ENCODE assay signal across 25 cellular contexts in genomic region chr1:113995382-113995781, GRCh38. TPM values are rescaled to one million over a fixed set of nuclear protein-coding genes. Genes with fewer than 3 reads are reported as not detected.
DNase-seq lines count a peak whose midpoint lies in the region; ATAC-seq, FAIRE-seq and TF ChIP-seq lines count a peak whose summit lies in the region.
"Had no signal": no experiment of that assay in that cellular context is flagged by ENCODE, and none has a peak within 500 bp of the region (broad histone marks: within the 10 kb centered on the region; RNA-seq: fewer than 3 reads in every experiment).

No MANE protein-coding gene starts in this region.

- FAIRE-seq in HepG2 (lab: Jason Lieb, UNC) (no peak), K562 (lab: Jason Lieb, UNC) (no peak)
- FAIRE-seq: A204.1, GM12878, GM12892, GM18507 had no signal

- in situ Hi-C loops in HepG2 (cut with HindIII; ENCODE audit: extremely low pct_ligation_motif_present, low pct_unique_long_range_greater_than_20kb) (no loop called here), K562 (cut with MboI) (loop anchor here (25.0 kb wide), 1 partner anchor 1067 kb away; no protein-coding TSS in a partner anchor)

- TF ChIP-seq CTCF in HepG2 (CRISPR knock-in tag; IDR thresholded peaks at IDR 0.05): no peak
- no peak for TF ChIP-seq CTCF in right lobe of liver (IDR thresholded peaks at IDR 0.05)
- no peak for TF ChIP-seq CTCF in K562 (IDR thresholded peaks at IDR 0.05 in 2 of 3, conservative IDR thresholded peaks at IDR 0.05 in 1 of 3; ENCODE audit: insufficient read depth in 2 of 3, low read depth in 1 of 3, low read length in 3 of 3)

- TF ChIP-seq RAD21 in HepG2 (CRISPR knock-in tag; IDR thresholded peaks at IDR 0.05): no peak
- no peak for TF ChIP-seq RAD21 in K562 (CRISPR knock-in tag; conservative IDR thresholded peaks at IDR 0.05 in 1 of 2, IDR thresholded peaks at IDR 0.05 in 1 of 2)

- POLR2A ChIA-PET in HepG2 (lab: Yijun Ruan, JAX) (no interaction called here), K562 (lab: Yijun Ruan, JAX) (interaction anchor here (0.9 kb wide), 1 partner anchor 758 kb away, joined by 3 read pairs; no protein-coding TSS in a partner anchor)

- H3K79me2 ChIP-seq in HepG2 (ENCODE audit: insufficient read depth, low read length) (no peaks in the 10 kb centered on the region), K562 (ENCODE audit: control insufficient read depth, insufficient read depth, low read length) (no peaks in the 10 kb centered on the region)

- ATAC-seq in HepG2 (no peak), right lobe of liver (no peak), K562 (no peak), HG03175 (IDR thresholded peaks at IDR 0.05; ENCODE audit: unreplicated experiment) (no peak)
- ATAC-seq: GM12878 had no signal

- 17% methylated on average over 2 of the region's 2 CpGs for WGBS in HepG2 (ENCODE audit: low lambda C conversion rate)
- WGBS in right lobe of liver (ENCODE audit: insufficient coverage, low coverage, low lambda C conversion rate, missing lambda C conversion rate): 81% methylated on average over 2 of the region's 2 CpGs
- 2% methylated on average over 2 of the region's 2 CpGs for WGBS in K562 (ENCODE audit: insufficient coverage, low coverage, missing lambda C conversion rate)

- DNase-seq in HepG2 (ENCODE audit: low spot score) (no peak), right lobe of liver (no peak), K562 (ENCODE audit: extremely low read depth in 1 of 4, low spot score in 3 of 4) (no peak), islet precursor cell (no peak)
- DNase-seq: 8988T; ACHN; BE2C; C1 segment of cervical spinal cord; CD4-positive, alpha-beta memory T cell; CD4-positive, CD25-positive, alpha-beta regulatory T cell; CD8-positive, alpha-beta memory T cell; COR-L47; DMS 273 treated with DMSO at 0.1 percent for 48 hours; DMS153; DMS53; DMS79; DND-41; EL; GDM1 had no signal

- H3K9ac ChIP-seq in HepG2 (ENCODE audit: insufficient read depth, low read depth, low read length): no peak overlapping the region
- H3K9ac ChIP-seq in K562 (ENCODE audit: insufficient read depth in 1 of 2, low read depth in 2 of 2, low read length in 2 of 2): no peak overlapping the region
- H3K9ac ChIP-seq: BLaER1 had no signal

- intact Hi-C loops in HepG2 (cut with micrococcal nuclease; ENCODE audit: unreplicated experiment): no loop called here
- intact Hi-C loops in right lobe of liver (cut with DNase I): no loop called here
- intact Hi-C loops in K562 (cut with micrococcal nuclease): no loop called here

- H3K4me3 ChIP-seq in HepG2 (replicated peaks in 1 of 3; ENCODE audit: insufficient read depth in 1 of 3, low read depth in 2 of 3, low read length in 3 of 3): no peak overlapping the region
- H3K4me3 ChIP-seq in right lobe of liver: no peak overlapping the region
- no peak overlapping the region for H3K4me3 ChIP-seq in K562
- H3K4me3 ChIP-seq: BLaER1, GM12878 had no signal

- H3K9me1 ChIP-seq in K562 (ENCODE audit: control insufficient read depth, insufficient read depth, low read length): no peaks in the 10 kb centered on the region

- H3K9me3 ChIP-seq in HepG2 (ENCODE audit: low read length): peaks cover 15% of the 10 kb centered on the region
- H3K9me3 ChIP-seq in right lobe of liver: no peaks in the 10 kb centered on the region
- H3K9me3 ChIP-seq in K562 (replicated peaks; ENCODE audit: control insufficient read depth, insufficient read depth, low read depth, low read length): no peaks in the 10 kb centered on the region
- H3K9me3 ChIP-seq: BE2C had no signal

- H3K4me2 ChIP-seq in HepG2 (ENCODE audit: low read depth, low read length) (no peak overlapping the region), K562 (ENCODE audit: insufficient read depth, low read length) (no peak overlapping the region)
- H3K4me2 ChIP-seq: BLaER1 had no signal

- H3K27me3 ChIP-seq in HepG2 (ENCODE audit: control insufficient read depth in 1 of 2, insufficient read depth in 2 of 2, low read length in 2 of 2) (no peaks in the 10 kb centered on the region), right lobe of liver (no peaks in the 10 kb centered on the region), K562 (ENCODE audit: control insufficient read depth in 2 of 2, insufficient read depth in 2 of 2, low read length in 2 of 2) (peaks cover 0 to 3% of the 10 kb centered on the region in 2 experiments; a peak in 3 of 5 replicates)
- H3K27me3 ChIP-seq: BE2C, BLaER1 had no signal

- H3K4me1 ChIP-seq in HepG2 (ENCODE audit: insufficient read depth, low read length) (0 out of 2 replicates have a peak, but pooled peaks cover 4% of the 10 kb centered on the region), right lobe of liver (no peaks in the 10 kb centered on the region), K562 (replicated peaks in 1 of 2; ENCODE audit: control insufficient read depth in 2 of 2, insufficient read depth in 2 of 2, low read length in 2 of 2) (no peaks in the 10 kb centered on the region)

- BruUV-seq in HepG2 (replicated peaks; lab: Mats Ljungman, UMichigan): no TSS peak
- BruUV-seq in K562 (replicated peaks; lab: Mats Ljungman, UMichigan): no TSS peak

- no peak overlapping the region for H3K27ac ChIP-seq in HepG2 (ENCODE audit: extremely low read length, insufficient read depth, low read length)
- H3K27ac ChIP-seq in right lobe of liver: no peak overlapping the region
- H3K27ac ChIP-seq in K562 (ENCODE audit: extremely low read depth, low read depth, low read length): no peak overlapping the region
- H3K27ac ChIP-seq: BLaER1 had no signal

- no peaks in the 10 kb centered on the region for H4K20me1 ChIP-seq in HepG2 (ENCODE audit: insufficient read depth, low read length)
- no peaks in the 10 kb centered on the region for H4K20me1 ChIP-seq in K562 (replicated peaks; ENCODE audit: control insufficient read depth, insufficient read depth, low read length)
- H4K20me1 ChIP-seq: BLaER1 had no signal

- H3K36me3 ChIP-seq in HepG2 (replicated peaks in 1 of 2; ENCODE audit: control insufficient read depth in 1 of 2, insufficient read depth in 2 of 2, low read length in 2 of 2) (no peaks in the 10 kb centered on the region), right lobe of liver (no peaks in the 10 kb centered on the region), K562 (ENCODE audit: control insufficient read depth, insufficient read depth, low read length) (no peaks in the 10 kb centered on the region)
- H3K36me3 ChIP-seq: BE2C, BLaER1 had no signal

- H2AFZ ChIP-seq in HepG2 (ENCODE audit: low read length) (no peak overlapping the region), K562 (ENCODE audit: low read depth, low read length) (no peak overlapping the region)

- TF ChIP-seq EP300 in HepG2 (IDR thresholded peaks at IDR 0.05; ENCODE audit: low read depth in 2 of 2, low read length in 2 of 2) (no peak), HepG2 (CRISPR knock-in tag; IDR thresholded peaks at IDR 0.05; ENCODE audit: borderline replicate concordance) (no peak), K562 (IDR thresholded peaks at IDR 0.05; ENCODE audit: low read length) (no peak)

- TF ChIP-seq POLR2A in HepG2 (IDR thresholded peaks at IDR 0.05; ENCODE audit: insufficient read depth in 1 of 2, low read depth in 2 of 2, low read length in 2 of 2): no peak
- TF ChIP-seq POLR2A in right lobe of liver (IDR thresholded peaks at IDR 0.05): no peak
- no peak for TF ChIP-seq POLR2A in K562 (conservative IDR thresholded peaks at IDR 0.05)

- CTCF ChIA-PET in HepG2 (lab: Yijun Ruan, JAX; ENCODE audit: low intra/inter-chr PET ratio, low total read pairs): no interaction called here
- CTCF ChIA-PET in K562 (lab: Yijun Ruan, JAX; ENCODE audit: low intra/inter-chr PET ratio): no interaction called here

RNA-seq across cellular contexts. Expression of gene OLFML3, which starts 16.1 kb away (rescaled TPM):
- total RNA-seq in HepG2 (2016; rRNA removed; fragmentation: Illumina TruSeq; extraction: Trizol) (2.1 and 5.1 TPM in 2 replicates), right lobe of liver (10 to 100 TPM in 1 of 6 experiments, 1 to 10 TPM in 5; 1.8 to 13.8 (median 6.6) TPM), K562 (2014; rRNA removed) (not detected in 2 replicates), K562 (2014; rRNA removed; fragmentation: Illumina TruSeq; extraction: Trizol) (0.07 TPM in 1 of 2 replicates, not detected in the other), K562 (2015; rRNA removed; fragmentation: Illumina TruSeq; extraction: Trizol) (0.07 and 0.08 TPM in 2 replicates), K562 (2021) (0.13 and 0.16 TPM in 2 replicates)
- 0.71 and 0.81 TPM in 2 replicates for total RNA-seq in HepG2 (2016; cell fraction: cytosol; rRNA removed; fragmentation: Illumina TruSeq; extraction: Trizol; ENCODE audit: low read depth)
- 1.9 and 5.7 TPM in 2 replicates for total RNA-seq in HepG2 (2016; cell fraction: insoluble cytoplasmic fraction; rRNA removed; fragmentation: Illumina TruSeq; extraction: Trizol)
- 1.1 TPM in 2 replicates for total RNA-seq in HepG2 (2016; cell fraction: membrane; rRNA removed; fragmentation: Illumina TruSeq; extraction: Trizol)
- total RNA-seq in HepG2 (2016; cell fraction: nucleus; rRNA removed; fragmentation: Illumina TruSeq; extraction: Trizol): 4.8 and 6.4 TPM in 2 replicates
- polyA plus RNA-seq in HepG2 (2011; rRNA removed) (1.4 and 2.0 TPM in 2 replicates), K562 (2011; rRNA removed) (not detected in 2 replicates), K562 (2014; fragmentation: Illumina TruSeq; extraction: Trizol) (not detected in 2 replicates), K562 (2014; fragmentation: Nextera tagmentation; extraction: Ambion mirVana) (not detected), K562 (2014; rRNA removed) (not detected in 2 replicates)
- polyA plus RNA-seq in HepG2 (2011; cell fraction: cytosol; rRNA removed): 1.3 and 1.9 TPM in 2 replicates
- 0.76 and 0.92 TPM in 2 replicates for polyA plus RNA-seq in HepG2 (2011; cell fraction: nucleus; rRNA removed)
- polyA plus RNA-seq in HepG2 (2012): 0.63 and 1.3 TPM in 2 replicates
- polyA plus RNA-seq in HepG2 (2016; cell fraction: cytosol; fragmentation: Illumina TruSeq; extraction: Trizol; ENCODE audit: low read depth): 0.66 and 0.72 TPM in 2 replicates
- polyA plus RNA-seq in HepG2 (2016; cell fraction: insoluble cytoplasmic fraction; fragmentation: Illumina TruSeq; extraction: Trizol; ENCODE audit: low read depth): 2.1 and 2.5 TPM in 2 replicates
- 0.92 and 1.4 TPM in 2 replicates for polyA plus RNA-seq in HepG2 (2016; cell fraction: membrane; fragmentation: Illumina TruSeq; extraction: Trizol; ENCODE audit: low read depth)
- 8.2 and 9.1 TPM in 2 replicates for polyA plus RNA-seq in HepG2 (2016; cell fraction: nucleus; fragmentation: Illumina TruSeq; extraction: Trizol; ENCODE audit: insufficient read depth, low read depth)
- polyA minus RNA-seq in HepG2 (2011; rRNA and poly(A)+ RNA removed; ENCODE audit: low replicate concordance): 0.37 and 3.1 TPM in 2 replicates
- 0.40 and 0.88 TPM in 2 replicates for polyA minus RNA-seq in HepG2 (2011; cell fraction: cytosol; rRNA and poly(A)+ RNA removed)
- polyA minus RNA-seq in HepG2 (2011; cell fraction: nucleus; rRNA and poly(A)+ RNA removed): 0.77 and 1.1 TPM in 2 replicates
- total RNA-seq in K562 (2011; cell fraction: chromatin; rRNA removed; ENCODE audit: low replicate concordance): 0.28 and 0.65 TPM in 2 replicates
- total RNA-seq in K562 (2011; cell fraction: nucleolus; rRNA removed): 0.33 TPM in 1 of 2 replicates, not detected in the other
- total RNA-seq in K562 (2011; cell fraction: nucleoplasm; rRNA removed): 0.44 and 0.46 TPM in 2 replicates
- 0.03 TPM in 1 of 2 replicates, not detected in the other for polyA plus RNA-seq in K562 (2011; cell fraction: cytosol; rRNA removed)
- 0.07 and 0.11 TPM in 2 replicates for polyA plus RNA-seq in K562 (2011; cell fraction: nucleus; rRNA removed)
- not detected in 2 replicates for polyA plus RNA-seq in K562 (2012)
- polyA minus RNA-seq in K562 (2011; rRNA and poly(A)+ RNA removed): 0.15 and 0.18 TPM in 2 replicates
- polyA minus RNA-seq in K562 (2011; cell fraction: cytosol; rRNA and poly(A)+ RNA removed): not detected in 2 replicates
- 0.40 and 0.89 TPM in 2 replicates for polyA minus RNA-seq in K562 (2011; cell fraction: nucleus; rRNA and poly(A)+ RNA removed)
- total RNA-seq: GM12878 had no signal
- polyA plus RNA-seq: CD4-positive, alpha-beta memory T cell; CD4-positive, CD25-positive, alpha-beta regulatory T cell; CD8-positive, alpha-beta memory T cell had no signal

Comparison
In these comparisons a context has a peak if more than half of its experiments do, and no peak if none do; other contexts are left out.
1. Of the 241 proteins assayed by ChIP-seq in both HepG2 and K562: peak only in HepG2: none; only in K562: none; in both: ZFP1; in neither: 240.